ENCODE assay signal across 8 cellular contexts in genomic region chr17:7403043-7403901, GRCh38. TPM values are rescaled to one million over a fixed set of nuclear protein-coding genes. Genes with fewer than 3 reads are reported as not detected.
DNase-seq lines count a peak whose midpoint lies in the region; ATAC-seq, FAIRE-seq and TF ChIP-seq lines count a peak whose summit lies in the region.

No MANE protein-coding gene starts in this region.

- H3K4me1 Mint-ChIP-seq in activated CD4-positive, alpha-beta T cell treated with anti-CD3 and anti-CD28 coated beads, Interleukin-2, amount 10 ng/mL, durations not matched to agents 24 days and 14 days = peaks cover 21% of the 10 kb centered on the region
- H3K4me1 Mint-ChIP-seq in stimulated activated memory B cell treated with anti-CD40 and anti-IgM and Interleukin-4, amounts not matched to agents 10 μg/mL and 1 μg/mL and 100 μg/mL, for 72 hours = peaks cover 13% of the 10 kb centered on the region

- H3K27ac ChIP-seq in OCI-LY1 (ENCODE audit: low read depth, low read length, poor library complexity, severe bottlenecking) = no peak overlapping the region
- peak overlapping the region; percentile 60 to 96 (median 90) for H3K27ac ChIP-seq in body of pancreas
- H3K27ac ChIP-seq in keratinocyte (ENCODE audit: control insufficient read depth, insufficient read depth, low read length) = peak overlapping the region; percentile 40

- peak; percentile 62 for FAIRE-seq in keratinocyte (lab: Jason Lieb, UNC)

- no peaks in the 10 kb centered on the region for H3K36me3 Mint-ChIP-seq in activated CD4-positive, alpha-beta T cell treated with anti-CD3 and anti-CD28 coated beads, Interleukin-2, amount 10 ng/mL, durations not matched to agents 24 days and 14 days (ENCODE audit: low read depth)
- H3K36me3 Mint-ChIP-seq in stimulated activated memory B cell treated with anti-CD40 and anti-IgM and Interleukin-4, amounts not matched to agents 10 μg/mL and 1 μg/mL and 100 μg/mL, for 72 hours = no peaks in the 10 kb centered on the region

- H3K9me3 Mint-ChIP-seq in activated CD4-positive, alpha-beta T cell treated with anti-CD3 and anti-CD28 coated beads, Interleukin-2, amount 10 ng/mL, durations not matched to agents 24 days and 14 days = no peaks in the 10 kb centered on the region
- no peaks in the 10 kb centered on the region for H3K9me3 Mint-ChIP-seq in stimulated activated memory B cell treated with anti-CD40 and anti-IgM and Interleukin-4, amounts not matched to agents 10 μg/mL and 1 μg/mL and 100 μg/mL, for 72 hours

- TF ChIP-seq CTCF in OCI-LY1 (IDR thresholded peaks at IDR 0.05; ENCODE audit: low read length) (no peak), body of pancreas (IDR thresholded peaks at IDR 0.05) (no peak), keratinocyte (optimal IDR thresholded peaks at IDR 0.05 in 1 of 3, IDR thresholded peaks at IDR 0.05 in 1 of 3, conservative IDR thresholded peaks at IDR 0.05 in 1 of 3; ENCODE audit: extremely low read depth in 1 of 3, insufficient read depth in 2 of 3, low read length in 3 of 3) (no peak)

- peaks cover 15% of the 10 kb centered on the region for H3K4me1 ChIP-seq in OCI-LY1 (ENCODE audit: insufficient read depth, low read length, severe bottlenecking)
- H3K4me1 ChIP-seq in body of pancreas = peaks cover 32% of the 10 kb centered on the region
- peaks cover 15% of the 10 kb centered on the region for H3K4me1 ChIP-seq in keratinocyte (ENCODE audit: control insufficient read depth, extremely low read depth, insufficient read depth, low read length)

- H3F3A ChIP-seq in OCI-LY1 (ENCODE audit: insufficient read depth, low read length) = 0 out of 2 replicates have a peak, but pooled peaks cover 3% of the 10 kb centered on the region

- TF ChIP-seq POLR2A in body of pancreas (IDR thresholded peaks at IDR 0.05) = no peak

- H2AFZ ChIP-seq in OCI-LY1 (ENCODE audit: low read length) = no peak overlapping the region
- peak overlapping the region; percentile 52 for H2AFZ ChIP-seq in keratinocyte (ENCODE audit: control insufficient read depth, low read length)

- peak overlapping the region; percentile 78 for H3K9ac ChIP-seq in OCI-LY1 (ENCODE audit: low read length)
- peak overlapping the region; percentile 78 for H3K9ac ChIP-seq in keratinocyte (ENCODE audit: control insufficient read depth, extremely low read depth, insufficient read depth, low read length)

- dilution Hi-C loops in keratinocyte (cut with MboI; ENCODE audit: extremely low pct_ligation_motif_present, low sequenced_read_pairs) = no loop called here

- H3K36me3 ChIP-seq in OCI-LY1 (ENCODE audit: insufficient read depth, low read length) (no peaks in the 10 kb centered on the region), body of pancreas (replicated peaks in 1 of 2; ENCODE audit: insufficient read depth in 1 of 2, low read depth in 2 of 2) (no peaks in the 10 kb centered on the region), keratinocyte (ENCODE audit: control insufficient read depth in 2 of 2, extremely low read depth in 1 of 2, insufficient read depth in 2 of 2, low read length in 2 of 2) (no peaks in the 10 kb centered on the region)

- H3K4me3 ChIP-seq in OCI-LY1 (ENCODE audit: low read depth, low read length, poor library complexity, severe bottlenecking) (peak overlapping the region; percentile 77), body of pancreas (peak overlapping the region; percentile 22 to 39), keratinocyte (ENCODE audit: control insufficient read depth in 2 of 3, extremely low read depth in 1 of 3, insufficient read depth in 2 of 3, low read depth in 1 of 3, low read length in 3 of 3) (peak overlapping the region; percentile 60 to 86 (median 84))

- intact Hi-C loops in activated CD4-positive, alpha-beta T cell treated with anti-CD3 and anti-CD28 coated beads, Interleukin-2, amount 10 ng/mL, durations not matched to agents 24 days and 14 days (cut with micrococcal nuclease) = no loop called here
- intact Hi-C loops in body of pancreas (cut with DNase I) = no loop called here

- peak overlapping the region; percentile 96 for H3K4me3 Mint-ChIP-seq in activated CD4-positive, alpha-beta T cell treated with anti-CD3 and anti-CD28 coated beads, Interleukin-2, amount 10 ng/mL, durations not matched to agents 24 days and 14 days
- H3K4me3 Mint-ChIP-seq in stimulated activated memory B cell treated with anti-CD40 and anti-IgM and Interleukin-4, amounts not matched to agents 10 μg/mL and 1 μg/mL and 100 μg/mL, for 72 hours = peak overlapping the region; percentile 98

- DNase-seq in activated CD4-positive, alpha-beta T cell treated with anti-CD3 and anti-CD28 coated beads, Interleukin-2, amount 10 ng/mL, durations not matched to agents 24 days and 14 days = peak; percentile 69
- no peak for DNase-seq in activated CD4-positive, alpha-beta T cell treated with anti-CD3 and anti-CD28 coated beads, Interleukin-2, amount 50 U/mL, for 4 hours
- peak; percentile 53 to 61 (median 54) for DNase-seq in body of pancreas
- no peak for DNase-seq in keratinocyte (ENCODE audit: low read depth, low spot score)
- no peak for DNase-seq in cerebellar cortex (ENCODE audit: low spot score)
- DNase-seq in NCI-H2081 (lab: John Stamatoyannopoulos, UW) = no peak

- H3K27me3 ChIP-seq in OCI-LY1 (ENCODE audit: insufficient read depth, low read length) (peaks cover 9% of the 10 kb centered on the region), body of pancreas (no peaks in the 10 kb centered on the region), keratinocyte (ENCODE audit: control insufficient read depth, extremely low read depth, insufficient read depth, low read length) (no peaks in the 10 kb centered on the region)

- H3K27ac Mint-ChIP-seq in activated CD4-positive, alpha-beta T cell treated with anti-CD3 and anti-CD28 coated beads, Interleukin-2, amount 10 ng/mL, durations not matched to agents 24 days and 14 days = peak overlapping the region; percentile 96
- H3K27ac Mint-ChIP-seq in stimulated activated memory B cell treated with anti-CD40 and anti-IgM and Interleukin-4, amounts not matched to agents 10 μg/mL and 1 μg/mL and 100 μg/mL, for 72 hours = peak overlapping the region; percentile 89

- H3K4me2 ChIP-seq in OCI-LY1 (ENCODE audit: low read length) (peak overlapping the region; percentile 85), keratinocyte (ENCODE audit: control insufficient read depth, extremely low read depth, insufficient read depth, low read depth, low read length) (peak overlapping the region; percentile 89)

- H3K27me3 Mint-ChIP-seq in activated CD4-positive, alpha-beta T cell treated with anti-CD3 and anti-CD28 coated beads, Interleukin-2, amount 10 ng/mL, durations not matched to agents 24 days and 14 days = peaks cover 20% of the 10 kb centered on the region
- H3K27me3 Mint-ChIP-seq in stimulated activated memory B cell treated with anti-CD40 and anti-IgM and Interleukin-4, amounts not matched to agents 10 μg/mL and 1 μg/mL and 100 μg/mL, for 72 hours = peaks cover 18% of the 10 kb centered on the region

- no peaks in the 10 kb centered on the region for H3K9me3 ChIP-seq in OCI-LY1 (ENCODE audit: low read length)
- no peaks in the 10 kb centered on the region for H3K9me3 ChIP-seq in body of pancreas
- H3K9me3 ChIP-seq in keratinocyte (ENCODE audit: control insufficient read depth, low read depth, low read length) = no peaks in the 10 kb centered on the region

- no peaks in the 10 kb centered on the region for H3K79me2 ChIP-seq in OCI-LY1 (ENCODE audit: insufficient read depth, low read length)
- H3K79me2 ChIP-seq in keratinocyte (ENCODE audit: control insufficient read depth, insufficient read depth, low read length) = peaks cover 5% of the 10 kb centered on the region

- 6 to 13% methylated on average over 13 to 25 of the region's 25 CpGs for WGBS in body of pancreas, 2 donors

- no peaks in the 10 kb centered on the region for H3K9me2 ChIP-seq in OCI-LY1 (ENCODE audit: low read depth, low read length)

- peaks cover 3% of the 10 kb centered on the region for H3K9me1 ChIP-seq in keratinocyte (ENCODE audit: control insufficient read depth, extremely low read depth, insufficient read depth, low read length)

- peak; percentile 43 for ATAC-seq in body of pancreas
- ATAC-seq in stimulated activated memory B cell treated with anti-CD40 and anti-IgM and Interleukin-4, amounts not matched to agents 10 μg/mL and 1 μg/mL and 100 μg/mL, for 72 hours = no peak

- no peaks in the 10 kb centered on the region for H4K20me1 ChIP-seq in OCI-LY1 (ENCODE audit: insufficient read depth, low read length)
- H4K20me1 ChIP-seq in keratinocyte (ENCODE audit: control insufficient read depth, extremely low read depth, insufficient read depth, low read length) = no peaks in the 10 kb centered on the region

RNA-seq across cellular contexts. Expression of gene TMEM256, which starts 0.6 kb away (rescaled TPM):
- total RNA-seq in activated CD4-positive, alpha-beta T cell treated with anti-CD3 and anti-CD28 coated beads, Interleukin-2, amount 10 ng/mL, durations not matched to agents 24 days and 14 days = 47.4 and 59.3 TPM in 2 replicates
- total RNA-seq in body of pancreas = 10 to 100 TPM; 14.5 to 21.8 TPM
- 68.1 to 131 TPM (median 90.1 TPM) in 3 replicates for polyA plus RNA-seq in keratinocyte
- polyA plus RNA-seq in keratinocyte (2011; ENCODE audit: low read depth) = 2.4 TPM
- 92.9 and 134 TPM in 2 replicates for polyA plus RNA-seq in keratinocyte (2011; cell fraction: cytosol; rRNA removed)
- 25.6 and 45.5 TPM in 2 replicates for polyA plus RNA-seq in keratinocyte (2011; cell fraction: nucleus; rRNA removed)
- polyA plus RNA-seq in keratinocyte (2012; ENCODE audit: low replicate concordance) = 75.1 and 103 TPM in 2 replicates
- polyA minus RNA-seq in keratinocyte = 17.3 to 36.1 TPM (median 34.8 TPM) in 3 replicates
- 19.8 TPM for polyA minus RNA-seq in keratinocyte (2011; cell fraction: cytosol; rRNA and poly(A)+ RNA removed)
- polyA minus RNA-seq in keratinocyte (2011; cell fraction: nucleus; rRNA and poly(A)+ RNA removed) = 7.9 and 8.1 TPM in 2 replicates

RNA-seq across cellular contexts. Expression of gene NLGN2, which starts 4.4 kb away (rescaled TPM):
- 2.9 and 3.0 TPM in 2 replicates for total RNA-seq in activated CD4-positive, alpha-beta T cell treated with anti-CD3 and anti-CD28 coated beads, Interleukin-2, amount 10 ng/mL, durations not matched to agents 24 days and 14 days
- 1 to 10 TPM; 5.2 to 6.3 TPM for total RNA-seq in body of pancreas
- polyA plus RNA-seq in keratinocyte = 2.5 to 4.9 TPM (median 4.8 TPM) in 3 replicates
- polyA plus RNA-seq in keratinocyte (2011; ENCODE audit: low read depth) = 1.8 TPM
- polyA plus RNA-seq in keratinocyte (2011; cell fraction: cytosol; rRNA removed) = 1.4 and 3.1 TPM in 2 replicates
- 21.2 and 36.3 TPM in 2 replicates for polyA plus RNA-seq in keratinocyte (2011; cell fraction: nucleus; rRNA removed)
- 7.2 and 11.1 TPM in 2 replicates for polyA plus RNA-seq in keratinocyte (2012; ENCODE audit: low replicate concordance)
- 2.7 to 14.2 TPM (median 5.1 TPM) in 3 replicates for polyA minus RNA-seq in keratinocyte
- 3.5 TPM for polyA minus RNA-seq in keratinocyte (2011; cell fraction: cytosol; rRNA and poly(A)+ RNA removed)
- 7.0 and 12.2 TPM in 2 replicates for polyA minus RNA-seq in keratinocyte (2011; cell fraction: nucleus; rRNA and poly(A)+ RNA removed)

RNA-seq across cellular contexts. Expression of gene PLSCR3, which starts 8.9 kb away (rescaled TPM):
- total RNA-seq in activated CD4-positive, alpha-beta T cell treated with anti-CD3 and anti-CD28 coated beads, Interleukin-2, amount 10 ng/mL, durations not matched to agents 24 days and 14 days = 75.5 and 79.8 TPM in 2 replicates
- total RNA-seq in body of pancreas = 10 to 100 TPM; 13.2 to 15.8 TPM
- polyA plus RNA-seq in keratinocyte = 30.5 to 82.8 TPM (median 36.9 TPM) in 3 replicates
- 10.9 TPM for polyA plus RNA-seq in keratinocyte (2011; ENCODE audit: low read depth)
- 52.5 and 109 TPM in 2 replicates for polyA plus RNA-seq in keratinocyte (2011; cell fraction: cytosol; rRNA removed)
- 88.7 and 118 TPM in 2 replicates for polyA plus RNA-seq in keratinocyte (2011; cell fraction: nucleus; rRNA removed)
- 60.9 and 109 TPM in 2 replicates for polyA plus RNA-seq in keratinocyte (2012; ENCODE audit: low replicate concordance)
- polyA minus RNA-seq in keratinocyte = 24.2 to 132 TPM (median 36.1 TPM) in 3 replicates
- polyA minus RNA-seq in keratinocyte (2011; cell fraction: cytosol; rRNA and poly(A)+ RNA removed) = 91.9 TPM
- 23.5 and 32.5 TPM in 2 replicates for polyA minus RNA-seq in keratinocyte (2011; cell fraction: nucleus; rRNA and poly(A)+ RNA removed)

RNA-seq across cellular contexts. Expression of gene SPEM1, which starts 16.9 kb away (rescaled TPM):
- total RNA-seq in activated CD4-positive, alpha-beta T cell treated with anti-CD3 and anti-CD28 coated beads, Interleukin-2, amount 10 ng/mL, durations not matched to agents 24 days and 14 days = not detected in 2 replicates
- not detected for total RNA-seq in body of pancreas
- not detected in 3 replicates for polyA plus RNA-seq in keratinocyte
- polyA plus RNA-seq in keratinocyte (2011; ENCODE audit: low read depth) = not detected
- not detected in 2 replicates for polyA plus RNA-seq in keratinocyte (2011; cell fraction: cytosol; rRNA removed)
- polyA plus RNA-seq in keratinocyte (2011; cell fraction: nucleus; rRNA removed) = not detected in 2 replicates
- not detected in 2 replicates for polyA plus RNA-seq in keratinocyte (2012; ENCODE audit: low replicate concordance)
- polyA minus RNA-seq in keratinocyte = not detected in 3 replicates
- not detected for polyA minus RNA-seq in keratinocyte (2011; cell fraction: cytosol; rRNA and poly(A)+ RNA removed)
- polyA minus RNA-seq in keratinocyte (2011; cell fraction: nucleus; rRNA and poly(A)+ RNA removed) = not detected in 2 replicates

RNA-seq across cellular contexts. Expression of gene SPEM2, which starts 22.1 kb away (rescaled TPM):
- not detected in 2 replicates for total RNA-seq in activated CD4-positive, alpha-beta T cell treated with anti-CD3 and anti-CD28 coated beads, Interleukin-2, amount 10 ng/mL, durations not matched to agents 24 days and 14 days
- total RNA-seq in body of pancreas = not detected
- not detected in 3 replicates for polyA plus RNA-seq in keratinocyte
- not detected for polyA plus RNA-seq in keratinocyte (2011; ENCODE audit: low read depth)
- not detected in 2 replicates for polyA plus RNA-seq in keratinocyte (2011; cell fraction: cytosol; rRNA removed)
- not detected in 2 replicates for polyA plus RNA-seq in keratinocyte (2011; cell fraction: nucleus; rRNA removed)
- polyA plus RNA-seq in keratinocyte (2012; ENCODE audit: low replicate concordance) = not detected in 2 replicates
- polyA minus RNA-seq in keratinocyte = not detected in 3 replicates
- polyA minus RNA-seq in keratinocyte (2011; cell fraction: cytosol; rRNA and poly(A)+ RNA removed) = not detected
- polyA minus RNA-seq in keratinocyte (2011; cell fraction: nucleus; rRNA and poly(A)+ RNA removed) = not detected in 2 replicates

Comparison
In these comparisons a context has a peak if more than half of its experiments do, and no peak if none do; other contexts are left out.
1. DNase-seq: peak in activated CD4-positive, alpha-beta T cell treated with anti-CD3 and anti-CD28 coated beads, Interleukin-2, amount 10 ng/mL, durations not matched to agents 24 days and 14 days (single experiment) and body of pancreas (4 of 4); none in activated CD4-positive, alpha-beta T cell treated with anti-CD3 and anti-CD28 coated beads, Interleukin-2, amount 50 U/mL, for 4 hours (0 of 2), keratinocyte (single experiment), cerebellar cortex (single experiment) and NCI-H2081 (0 of 2).
2. H3K4me3 ChIP-seq: peak in every context shown above with its lines; median percentile 84 in keratinocyte; 77 in OCI-LY1; 30 in body of pancreas.